In genomic region chr5:179559280-179560252, GRCh38 we compare ENCODE assay signal across 8 cellular contexts. TPM values are rescaled to one million over a fixed set of nuclear protein-coding genes. Genes with fewer than 3 reads are reported as not detected.
DNase-seq lines count a peak whose midpoint lies in the region; ATAC-seq, FAIRE-seq and TF ChIP-seq lines count a peak whose summit lies in the region.

No MANE protein-coding gene starts in this region.

- POLR2A ChIA-PET in activated CD8-positive, alpha-beta T cell treated with anti-CD3 and anti-CD28 coated beads for 36 hours (lab: Charles Lee): interaction anchor here (1.1 to 1.8 kb wide), 6 partner anchors 9 to 1355 kb away, joined by 3 to 5 read pairs (median 4); partner anchors contain the start of genes HNRNPAB and HNRNPH1

- intact Hi-C loops in activated CD8-positive, alpha-beta T cell treated with anti-CD3 and anti-CD28 coated beads for 36 hours (cut with micrococcal nuclease): no loop called here
- intact Hi-C loops in lower leg skin (cut with DNase I; ENCODE audit: low total_unique reads): no loop called here

- no peaks in the 10 kb centered on the region for H3K27me3 ChIP-seq in WERI-Rb-1 (ENCODE audit: insufficient read depth, low read depth, severe bottlenecking)

- no peak overlapping the region for H3K27ac ChIP-seq in WERI-Rb-1

- H3K4me3 Mint-ChIP-seq in activated CD8-positive, alpha-beta T cell treated with anti-CD3 and anti-CD28 coated beads for 36 hours: peak overlapping the region; percentile 83

- FAIRE-seq in GM18507 (lab: Jason Lieb, UNC): peak; percentile 98

- peaks cover 9% of the 10 kb centered on the region for H3K4me1 Mint-ChIP-seq in activated CD8-positive, alpha-beta T cell treated with anti-CD3 and anti-CD28 coated beads for 36 hours (ENCODE audit: low read depth)

- peak overlapping the region; percentile 83 for H3K27ac Mint-ChIP-seq in activated CD8-positive, alpha-beta T cell treated with anti-CD3 and anti-CD28 coated beads for 36 hours

- H3K9me3 ChIP-seq in WERI-Rb-1 (ENCODE audit: severe bottlenecking): no peaks in the 10 kb centered on the region

- peak; percentile 95 for DNase-seq in GM18507 (ENCODE audit: extremely low spot score, insufficient read length, low read depth)
- DNase-seq in NCI-H2196 treated with DMSO at 0.1 percent for 48 hours (lab: John Stamatoyannopoulos, UW; ENCODE audit: unreplicated experiment): peak; percentile 98
- peak; percentile 93 for DNase-seq in activated CD8-positive, alpha-beta T cell treated with anti-CD3 and anti-CD28 coated beads for 36 hours
- DNase-seq in ecto neural progenitor cell (ENCODE audit: low spot score): peak; percentile 97
- DNase-seq in lower leg skin (ENCODE audit: low spot score in 2 of 2): peak; percentile 97 to 99
- peak; percentile 89 for DNase-seq in stimulated activated CD4-positive, alpha-beta T cell treated with anti-CD3 and anti-CD28 coated beads, Interleukin-4, amount 100 ng/mL, for 24 hours
- no peak for DNase-seq in WERI-Rb-1

- no peaks in the 10 kb centered on the region for H3K27me3 Mint-ChIP-seq in activated CD8-positive, alpha-beta T cell treated with anti-CD3 and anti-CD28 coated beads for 36 hours

- peak overlapping the region; percentile 29 for H3K4me3 ChIP-seq in lower leg skin (ENCODE audit: low read depth, poor library complexity, severe bottlenecking)
- H3K4me3 ChIP-seq in WERI-Rb-1 (ENCODE audit: low read depth, low read length): no peak overlapping the region

- peaks cover 2% of the 10 kb centered on the region; the same call in 1 of the 2 replicates for H3K36me3 ChIP-seq in WERI-Rb-1

- no peak for TF ChIP-seq CTCF in activated CD8-positive, alpha-beta T cell treated with anti-CD3 and anti-CD28 coated beads for 36 hours (IDR thresholded peaks at IDR 0.05)
- TF ChIP-seq CTCF in lower leg skin (IDR thresholded peaks at IDR 0.05) (no peak), WERI-Rb-1 (IDR thresholded peaks at IDR 0.05; ENCODE audit: low read depth, low read length) (no peak)

- H3K9me3 Mint-ChIP-seq in activated CD8-positive, alpha-beta T cell treated with anti-CD3 and anti-CD28 coated beads for 36 hours: no peaks in the 10 kb centered on the region

- peaks cover 24% of the 10 kb centered on the region for H3K36me3 Mint-ChIP-seq in activated CD8-positive, alpha-beta T cell treated with anti-CD3 and anti-CD28 coated beads for 36 hours (ENCODE audit: low read depth)

- whole genome bisulfite sequencing in lower leg skin, 2 donors: 4 to 6% methylated on average over 47 to 48 of the region's 52 CpGs

- CTCF ChIA-PET in activated CD8-positive, alpha-beta T cell treated with anti-CD3 and anti-CD28 coated beads for 36 hours (lab: Charles Lee): interaction anchor here (1.2 to 1.8 kb wide), 3 partner anchors 9 to 32 kb away, joined by 4 to 6 read pairs (median 4); partner anchors contain the start of gene RUFY1

- TF ChIP-seq POLR2A in lower leg skin (IDR thresholded peaks at IDR 0.05): peak in 1 of 2 donors; percentile 28

- ATAC-seq in HG02981 (IDR thresholded peaks at IDR 0.05; ENCODE audit: unreplicated experiment): peak; percentile 99
- peak; percentile 100 for ATAC-seq in activated CD8-positive, alpha-beta T cell treated with anti-CD3 and anti-CD28 coated beads for 36 hours

RNA-seq across cellular contexts. Expression of gene RUFY1, which starts 9.2 kb away (rescaled TPM):
- total RNA-seq in activated CD8-positive, alpha-beta T cell treated with anti-CD3 and anti-CD28 coated beads for 36 hours: 10 to 100 TPM; 22.5 to 24.7 TPM
- total RNA-seq in lower leg skin: 10 to 100 TPM; 36.4 to 76.1 (median 54.9) TPM
